In the genomic region with DNA sequence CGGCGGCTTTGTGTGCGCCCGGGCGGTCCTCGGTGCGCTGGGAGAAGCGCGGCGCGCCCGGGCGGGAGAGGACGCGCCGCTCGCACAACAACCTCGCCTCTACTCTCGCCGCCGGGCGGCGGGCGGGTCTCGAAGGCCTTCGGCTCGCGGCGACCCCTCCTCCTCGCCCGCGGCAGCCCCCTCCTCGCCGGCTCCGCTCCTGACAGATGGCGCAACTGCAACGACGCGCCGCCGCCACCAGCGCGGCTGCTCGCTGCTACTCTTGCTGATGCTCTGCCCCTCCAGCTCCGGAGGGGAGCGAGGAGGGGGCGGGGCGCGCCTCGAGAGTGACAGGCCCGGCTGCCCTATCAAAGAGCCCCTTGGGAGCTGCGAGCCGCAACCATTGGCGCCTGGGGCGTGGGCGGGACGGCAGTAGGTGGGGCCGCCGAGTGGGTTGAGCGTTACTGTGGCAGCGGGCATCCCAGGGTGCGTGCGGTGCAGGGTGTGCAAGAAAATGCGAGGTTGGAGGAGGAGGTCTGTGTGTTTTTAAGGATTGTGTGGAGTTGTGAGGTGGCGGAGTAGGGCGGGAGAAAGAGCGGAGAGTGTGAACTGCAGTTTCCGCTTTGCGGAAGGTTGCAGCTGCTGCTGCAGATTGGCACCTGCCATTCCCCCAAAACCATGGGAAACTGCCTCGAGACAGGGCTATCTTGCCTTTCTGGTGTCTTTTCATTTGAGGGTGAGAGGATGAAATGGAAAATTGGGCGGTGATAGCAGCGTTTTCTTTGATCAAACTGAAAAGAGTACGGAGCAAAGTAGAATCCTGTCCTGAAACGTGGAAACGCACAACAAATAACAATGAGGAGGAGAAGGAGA, we compare ENCODE assay signal across 8 cellular contexts. TPM values are rescaled to one million over a fixed set of nuclear protein-coding genes. Genes with fewer than 3 reads are reported as not detected.
DNase-seq lines count a peak whose midpoint lies in the region; ATAC-seq and TF ChIP-seq lines count a peak whose summit lies in the region.

FYN (minus strand) TSS at position 275 of the 852 bp plus-strand sequence. CDS start 153,401 bp downstream, outside the sequence.

- TF ChIP-seq CTCF in fibroblast of the aortic adventitia (IDR thresholded peaks at IDR 0.05; ENCODE audit: insufficient read depth, low read length) (peak; percentile 49), nephron progenitor cell (IDR thresholded peaks at IDR 0.05) (peak; percentile 38)

- peak within 1 kb of the TSS; percentile 92 for H3K27ac Mint-ChIP-seq in nephron progenitor cell
- peak within 1 kb of the TSS; percentile 98 to 99 for H3K27ac Mint-ChIP-seq in stimulated activated naive CD8-positive, alpha-beta T cell treated with anti-CD3 and anti-CD28 coated beads, Interleukin-15, amount 100 ng/mL, for 72 hours

- H3K9me3 Mint-ChIP-seq in nephron progenitor cell, result no peaks in the 10 kb centered on the region
- no peaks in the 10 kb centered on the region for H3K9me3 Mint-ChIP-seq in stimulated activated naive CD8-positive, alpha-beta T cell treated with anti-CD3 and anti-CD28 coated beads, Interleukin-15, amount 100 ng/mL, for 72 hours

- DNase-seq in EH (ENCODE audit: low read depth) (peak; percentile 95), H7 (peak; percentile 99), M059J (ENCODE audit: low read depth) (peak; percentile 97), SHP77 (lab: John Stamatoyannopoulos, UW) (peak; percentile 94 to 95), fibroblast of the aortic adventitia (ENCODE audit: low read depth) (peak; percentile 93), nephron progenitor cell (peak; percentile 100)
- DNase-seq in activated effector memory CD4-positive, alpha-beta T cell treated with Interleukin-2 at 50 U/mL for 16 hours, result peak; percentile 98
- DNase-seq in stimulated activated naive CD8-positive, alpha-beta T cell treated with anti-CD3 and anti-CD28 coated beads, Interleukin-15, amount 100 ng/mL, for 72 hours, result peak; percentile 99 to 100

- peaks cover 22% of the 10 kb centered on the region for H3K27me3 Mint-ChIP-seq in nephron progenitor cell (ENCODE audit: low read depth, poor library complexity)
- H3K27me3 Mint-ChIP-seq in stimulated activated naive CD8-positive, alpha-beta T cell treated with anti-CD3 and anti-CD28 coated beads, Interleukin-15, amount 100 ng/mL, for 72 hours, result no peaks in the 10 kb centered on the region

- ATAC-seq in stimulated activated naive CD8-positive, alpha-beta T cell treated with anti-CD3 and anti-CD28 coated beads, Interleukin-15, amount 100 ng/mL, for 72 hours, result peak; percentile 90

- H3K4me3 ChIP-seq in H7 (ENCODE audit: insufficient read depth, low read depth, low read length) (peak within 1 kb of the TSS; percentile 63), fibroblast of the aortic adventitia (ENCODE audit: low read depth, low read length) (peak within 1 kb of the TSS; percentile 84)

- H3K36me3 ChIP-seq in H7 (replicated peaks; ENCODE audit: control insufficient read depth, insufficient read depth, low read length), result no peaks in the 10 kb centered on the region

- H3K4me1 Mint-ChIP-seq in nephron progenitor cell, result peaks cover 45% of the 10 kb centered on the region
- H3K4me1 Mint-ChIP-seq in stimulated activated naive CD8-positive, alpha-beta T cell treated with anti-CD3 and anti-CD28 coated beads, Interleukin-15, amount 100 ng/mL, for 72 hours, result peaks cover 30% of the 10 kb centered on the region

- H3K4me3 Mint-ChIP-seq in nephron progenitor cell, result peak within 1 kb of the TSS; percentile 93
- peak within 1 kb of the TSS; percentile 98 to 99 for H3K4me3 Mint-ChIP-seq in stimulated activated naive CD8-positive, alpha-beta T cell treated with anti-CD3 and anti-CD28 coated beads, Interleukin-15, amount 100 ng/mL, for 72 hours

- no peaks in the 10 kb centered on the region for H3K36me3 Mint-ChIP-seq in nephron progenitor cell (ENCODE audit: low read depth)

- peaks cover 4% of the 10 kb centered on the region; the same call in 1 of the 2 replicates for H3K27me3 ChIP-seq in H7 (ENCODE audit: control insufficient read depth, insufficient read depth, low read length)

RNA-seq across cellular contexts. Expression of gene FYN, which starts in this region (rescaled TPM):
- 45.4 and 85.7 TPM in 2 replicates for total RNA-seq in H7 (2014; rRNA removed; shearing (Covaris generic))
- total RNA-seq in M059J (2014; rRNA removed; shearing (Covaris generic)), result 37.7 and 63.4 TPM in 2 replicates
- total RNA-seq in fibroblast of the aortic adventitia (ENCODE audit: low replicate concordance), result 91.9 and 137 TPM in 2 replicates

Comparison
In these comparisons a context has a peak if more than half of its experiments do, and no peak if none do; other contexts are left out.
1. Peak in every context shown above with its lines: DNase-seq, ATAC-seq and H3K4me3 ChIP-seq.